24 cellular contexts compared by ENCODE assay signal in the genomic region with DNA sequence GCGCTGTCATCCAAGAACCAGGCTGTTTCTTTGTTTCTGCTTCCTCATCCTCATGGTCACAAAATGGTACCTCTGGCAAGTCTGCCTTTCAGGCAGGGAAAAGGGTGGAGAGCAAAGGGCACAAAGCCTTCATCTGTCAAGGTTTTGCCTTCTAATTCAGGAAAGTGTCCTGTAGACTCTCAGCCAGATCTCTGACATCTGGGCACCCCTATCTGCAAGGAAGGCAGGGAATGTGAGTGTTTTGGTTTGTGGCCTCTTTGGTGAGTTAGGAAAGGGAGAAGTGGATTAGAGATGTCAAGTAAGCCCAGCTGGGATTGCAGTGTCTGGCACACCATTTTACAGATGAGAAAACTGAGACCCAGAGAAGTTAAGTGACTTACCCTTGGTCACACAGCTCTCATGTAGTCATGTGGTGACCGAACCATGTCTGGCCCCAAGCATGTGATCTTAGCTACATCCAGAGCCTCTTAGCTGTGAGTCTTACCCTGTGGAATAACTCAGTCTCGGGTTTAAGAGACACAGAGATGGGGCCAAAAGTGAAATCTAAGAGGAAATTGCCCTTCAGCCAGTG.
"Had no signal": no experiment of that assay in that cellular context is flagged by ENCODE, and none has a peak within 500 bp of the region (broad histone marks: within the 10 kb centered on the region; RNA-seq: fewer than 3 reads in every experiment).

No MANE protein-coding gene starts in this region.

- H3K4me3 ChIP-seq: esophagus muscularis mucosa, gastrocnemius medialis, heart left ventricle had no signal

- ATAC-seq: activated CD8-positive, alpha-beta T cell treated with anti-CD3 and anti-CD28 coated beads for 36 hours; activated T-cell treated with anti-CD3 and anti-CD28 coated beads, Interleukin-2, amount 50 U/mL, for 4 hours; activated T-helper 17 cell treated with anti-CD3 and anti-CD28 coated beads, Interleukin-2, amount 50 U/mL, for 72 hours; foreskin keratinocyte; gastrocnemius medialis; heart left ventricle had no signal

- H3K4me1 Mint-ChIP-seq: activated CD4-positive, alpha-beta T cell treated with anti-CD3 and anti-CD28 coated beads, Interleukin-2, amount 10 ng/mL, durations not matched to agents 7 days and 5 days; activated T-helper 17 cell treated with anti-CD3 and anti-CD28 coated beads, Interleukin-2, amount 50 U/mL, for 72 hours had no signal

- H3K27ac Mint-ChIP-seq: activated CD4-positive, alpha-beta T cell treated with anti-CD3 and anti-CD28 coated beads, Interleukin-2, amount 10 ng/mL, durations not matched to agents 7 days and 5 days; activated CD8-positive, alpha-beta T cell treated with anti-CD3 and anti-CD28 coated beads for 36 hours; activated naive CD8-positive, alpha-beta T cell; activated T-helper 17 cell treated with anti-CD3 and anti-CD28 coated beads, Interleukin-2, amount 50 U/mL, for 72 hours had no signal

- H3K9me3 Mint-ChIP-seq: activated CD4-positive, alpha-beta T cell treated with anti-CD3 and anti-CD28 coated beads, Interleukin-2, amount 10 ng/mL, durations not matched to agents 7 days and 5 days; activated CD8-positive, alpha-beta T cell treated with anti-CD3 and anti-CD28 coated beads for 36 hours; activated T-cell treated with anti-CD3 and anti-CD28 coated beads, Interleukin-2, amount 50 U/mL, for 4 hours; activated T-helper 17 cell treated with anti-CD3 and anti-CD28 coated beads, Interleukin-2, amount 50 U/mL, for 72 hours had no signal

- H3K4me3 Mint-ChIP-seq: activated CD4-positive, alpha-beta T cell treated with anti-CD3 and anti-CD28 coated beads, Interleukin-2, amount 10 ng/mL, durations not matched to agents 7 days and 5 days; activated CD8-positive, alpha-beta T cell treated with anti-CD3 and anti-CD28 coated beads for 36 hours; activated naive CD8-positive, alpha-beta T cell; activated T-cell treated with anti-CD3 and anti-CD28 coated beads, Interleukin-2, amount 50 U/mL, for 4 hours; activated T-helper 17 cell treated with anti-CD3 and anti-CD28 coated beads, Interleukin-2, amount 50 U/mL, for 72 hours had no signal

- DNase-seq: activated CD4-positive, alpha-beta T cell treated with anti-CD3 and anti-CD28 coated beads for 4 hours; activated CD4-positive, alpha-beta T cell treated with anti-CD3 and anti-CD28 coated beads, Interleukin-2, amount 10 ng/mL, durations not matched to agents 7 days and 5 days; activated CD4-positive, alpha-beta T cell treated with anti-CD3 and anti-CD28 coated beads, Interleukin-2, amount 50 U/mL, for 48 hours; activated CD4-positive, CD25-positive, alpha-beta regulatory T cell; activated CD4-positive, CD25-positive, alpha-beta regulatory T cell treated with anti-CD3 and anti-CD28 coated beads, Interleukin-2, amount 50 U/mL, for 72 hours; activated CD8-positive, alpha-beta memory T cell treated with anti-CD3 and anti-CD28 coated beads for 24 hours; activated CD8-positive, alpha-beta T cell treated with anti-CD3 and anti-CD28 coated beads for 36 hours; activated effector memory CD4-positive, alpha-beta T cell treated with Interleukin-2 at 50 U/mL for 16 hours; activated gamma-delta T cell treated with Interleukin-2 at 50 U/mL for 16 hours; activated naive CD4-positive, alpha-beta T cell treated with anti-CD3 and anti-CD28 coated beads, Interleukin-2, amount 50 U/mL, for 16 hours; activated naive CD4-positive, alpha-beta T cell treated with Interleukin-2 at 50 U/mL for 16 hours; activated T-cell treated with anti-CD3 and anti-CD28 coated beads, Interleukin-2, amount 50 U/mL, for 4 hours; amniotic stem cell; anterior cingulate cortex; brain microvascular endothelial cell; effector CD8-positive, alpha-beta T cell; foreskin keratinocyte; gastrocnemius medialis; glutamatergic neuron; heart left ventricle; T-helper 2 cell had no signal

- H3K27ac ChIP-seq: brain microvascular endothelial cell, esophagus muscularis mucosa, foreskin keratinocyte, gastrocnemius medialis, heart left ventricle had no signal

- H3K27me3 Mint-ChIP-seq: activated CD4-positive, alpha-beta T cell treated with anti-CD3 and anti-CD28 coated beads, Interleukin-2, amount 10 ng/mL, durations not matched to agents 7 days and 5 days; activated CD8-positive, alpha-beta T cell treated with anti-CD3 and anti-CD28 coated beads for 36 hours; activated naive CD8-positive, alpha-beta T cell; activated T-helper 17 cell treated with anti-CD3 and anti-CD28 coated beads, Interleukin-2, amount 50 U/mL, for 72 hours had no signal
